ENCODE assay signal across 9 cellular contexts in the genomic region with DNA sequence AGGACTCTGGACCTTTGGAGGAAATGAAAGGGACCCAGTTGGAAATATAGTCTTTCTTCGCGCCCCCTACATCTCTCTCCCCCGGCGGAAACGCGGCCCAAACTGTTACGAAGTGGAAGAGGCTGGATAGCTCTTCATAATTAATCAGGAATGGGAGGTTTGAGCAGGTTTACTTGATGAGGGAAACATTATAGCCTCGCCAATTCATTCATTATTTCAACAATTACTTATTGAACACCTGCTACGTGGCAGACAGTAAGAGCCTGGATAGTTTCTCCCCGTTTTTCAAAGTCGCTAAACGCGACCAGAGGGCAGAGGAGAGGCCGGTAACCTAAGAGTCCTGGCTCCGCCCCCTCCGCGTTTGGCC. TPM values are rescaled to one million over a fixed set of nuclear protein-coding genes. Genes with fewer than 3 reads are reported as not detected.
A peak's percentile ranks its signal among the peaks of the same experiment; 100 is the strongest.
DNase-seq lines count a peak whose midpoint lies in the region; ATAC-seq, FAIRE-seq and TF ChIP-seq lines count a peak whose summit lies in the region.
"Had no signal": no experiment of that assay in that cellular context is flagged by ENCODE, and none has a peak within 500 bp of the region (broad histone marks: within the 10 kb centered on the region; RNA-seq: fewer than 3 reads in every experiment).

No MANE protein-coding gene starts in this region.

- no peak for TF ChIP-seq POLR2A in GM12892 (IDR thresholded peaks at IDR 0.05; ENCODE audit: low read depth, low read length)

- DNase-seq in GM12892 (ENCODE audit: insufficient read length), result peak; percentile 86
- DNase-seq in activated B cell treated with CpG ODN at 0.5 μM for 24 hours, result no peak
- DNase-seq in right atrium auricular region (ENCODE audit: low spot score), result no peak
- DNase-seq in small intestine, result peak; percentile 91
- no peak for DNase-seq in stimulated activated naive CD4-positive, alpha-beta T cell treated with Interleukin-2 at 50 U/mL for 16 hours (lab: John Stamatoyannopoulos, UW)
- DNase-seq in effector CD4-positive, alpha-beta T cell, result no peak

- FAIRE-seq in GM12892 (lab: Jason Lieb, UNC) (no peak), small intestine (lab: Jason Lieb, UNC) (no peak)

- no peaks in the 10 kb centered on the region for H3K9me3 Mint-ChIP-seq in activated B cell treated with CpG ODN at 0.5 μM for 24 hours

- H3K27me3 Mint-ChIP-seq in activated B cell treated with CpG ODN at 0.5 μM for 24 hours, result peaks cover 23% of the 10 kb centered on the region

- peaks cover 0 to 3% of the 10 kb centered on the region in 2 donors for H3K27me3 ChIP-seq in right atrium auricular region
- peaks cover 0 to 2% of the 10 kb centered on the region in 2 donors for H3K27me3 ChIP-seq in small intestine (ENCODE audit: control insufficient read depth in 2 of 2, insufficient read depth in 2 of 2, low read length in 2 of 2)

- intact Hi-C loops in activated B cell treated with CpG ODN at 0.5 μM for 24 hours (cut with micrococcal nuclease), result loop anchor here (1.0 to 2.0 kb wide), 4 partner anchors 9 to 300 kb away; a partner anchor contains a TSS

- 0% methylated on average over 17 of the region's 17 CpGs for WGBS in small intestine, 3 donors

- H3K4me1 ChIP-seq in right atrium auricular region (peaks cover 0 to 41% of the 10 kb centered on the region in 2 donors), small intestine (ENCODE audit: control insufficient read depth in 2 of 2, insufficient read depth in 1 of 2, low read depth in 1 of 2, low read length in 1 of 2) (peaks cover 4 to 5% of the 10 kb centered on the region in 2 donors)

- peaks cover 20% of the 10 kb centered on the region for H3K36me3 Mint-ChIP-seq in activated B cell treated with CpG ODN at 0.5 μM for 24 hours (ENCODE audit: low read depth)

- H3K9me3 ChIP-seq in right atrium auricular region, result no peaks in the 10 kb centered on the region
- H3K9me3 ChIP-seq in small intestine (ENCODE audit: control insufficient read depth, low read depth), result no peaks in the 10 kb centered on the region

- H3K27ac ChIP-seq in right atrium auricular region (peak overlapping the region; percentile 85 to 89), small intestine (ENCODE audit: low read depth in 1 of 2, low read length in 1 of 2) (peak overlapping the region; percentile 65 to 92)

- H3K4me3 ChIP-seq in right atrium auricular region, result peak overlapping the region; percentile 71 to 94
- H3K4me3 ChIP-seq in small intestine (ENCODE audit: low read depth in 1 of 2, low read length in 2 of 2), result peak overlapping the region; percentile 75 to 82

- ATAC-seq in HG02840 (IDR thresholded peaks at IDR 0.05; ENCODE audit: low FRiP score, unreplicated experiment), result peak; percentile 50
- ATAC-seq in activated B cell treated with CpG ODN at 0.5 μM for 24 hours (ENCODE audit: low read depth), result peak; percentile 73
- ATAC-seq in GM18520 (IDR thresholded peaks at IDR 0.05; ENCODE audit: unreplicated experiment), result no peak

- peaks cover 8% of the 10 kb centered on the region for H3K36me3 ChIP-seq in right atrium auricular region
- H3K36me3 ChIP-seq in small intestine (ENCODE audit: control insufficient read depth in 2 of 2, insufficient read depth in 2 of 2, low read length in 2 of 2), result peaks cover 0 to 4% of the 10 kb centered on the region in 2 donors

- peak overlapping the region; percentile 95 for H3K27ac Mint-ChIP-seq in activated B cell treated with CpG ODN at 0.5 μM for 24 hours

- H3K4me3 Mint-ChIP-seq in activated B cell treated with CpG ODN at 0.5 μM for 24 hours, result peak overlapping the region; percentile 98

- TF ChIP-seq CTCF in activated B cell treated with CpG ODN at 0.5 μM for 24 hours (IDR thresholded peaks at IDR 0.05) (no peak), right atrium auricular region (IDR thresholded peaks at IDR 0.05) (no peak)

- H3K4me1 Mint-ChIP-seq in activated B cell treated with CpG ODN at 0.5 μM for 24 hours, result peaks cover 43% of the 10 kb centered on the region

- CTCF ChIA-PET in activated B cell treated with CpG ODN at 0.5 μM for 24 hours (lab: Charles Lee), result interaction anchor here (1.1 to 5.2 kb wide), 7 partner anchors 12 to 190 kb away, joined by 5 to 40 read pairs (median 24); a partner anchor contains a TSS

- POLR2A ChIA-PET in activated B cell treated with CpG ODN at 0.5 μM for 24 hours (lab: Charles Lee), result interaction anchor here (0.6 to 6.2 kb wide), 18 partner anchors 9 to 256 kb away, joined by 3 to 305 read pairs (median 7); a partner anchor contains a TSS

RNA-seq across cellular contexts. Expression of a gene that starts 0.2 kb away (rescaled TPM):
- polyA plus RNA-seq in GM12892 (2012; ENCODE audit: missing spikeins), result 0.66 TPM
- total RNA-seq in activated B cell treated with CpG ODN at 0.5 μM for 24 hours (15.7 and 18.9 TPM in 2 replicates), right atrium auricular region (10 to 100 TPM; 16.6 to 21.3 TPM)
- polyA plus RNA-seq in small intestine, result 10 to 100 TPM; 34.1 to 47.0 (median 35.1) TPM

RNA-seq across cellular contexts. Expression of a gene that starts 1.8 kb away (rescaled TPM):
- 2.0 TPM for polyA plus RNA-seq in GM12892 (2012; ENCODE audit: missing spikeins)
- total RNA-seq in activated B cell treated with CpG ODN at 0.5 μM for 24 hours (1.4 and 1.5 TPM in 2 replicates), right atrium auricular region (1 to 10 TPM; 2.2 to 9.7 TPM)
- polyA plus RNA-seq in small intestine, result 1 to 10 TPM; 1.1 to 4.4 (median 1.4) TPM

RNA-seq across cellular contexts. Expression of a gene that starts 11.9 kb away (rescaled TPM):
- polyA plus RNA-seq in GM12892 (2012; ENCODE audit: missing spikeins), result 66.9 TPM
- 43.7 and 46.0 TPM in 2 replicates for total RNA-seq in activated B cell treated with CpG ODN at 0.5 μM for 24 hours
- total RNA-seq in right atrium auricular region, result 10 to 100 TPM; 79.1 to 87.1 TPM
- 10 to 100 TPM; 23.3 to 43.8 (median 25.7) TPM for polyA plus RNA-seq in small intestine

RNA-seq across cellular contexts. Expression of a gene that starts 24.9 kb away (rescaled TPM):
- 120 TPM for polyA plus RNA-seq in GM12892 (2012; ENCODE audit: missing spikeins)
- total RNA-seq in activated B cell treated with CpG ODN at 0.5 μM for 24 hours (550 and 622 TPM in 2 replicates), right atrium auricular region (10 to 100 TPM in 1 of 2 donors, 1 to 10 TPM in 1; 7.3 to 15.6 TPM)
- polyA plus RNA-seq in small intestine, result 10 to 100 TPM; 13.5 to 16.5 (median 14.6) TPM

RNA-seq across cellular contexts. Expression of a gene that starts 30.9 kb away (rescaled TPM):
- 0.30 TPM for polyA plus RNA-seq in GM12892 (2012; ENCODE audit: missing spikeins)
- total RNA-seq in activated B cell treated with CpG ODN at 0.5 μM for 24 hours, result 0.35 and 0.51 TPM in 2 replicates
- total RNA-seq in right atrium auricular region, result not detected
- polyA plus RNA-seq in small intestine, result under 1 TPM in 1 of 3 donors, not detected in 2; 0.61 TPM
- total RNA-seq: subcutaneous adipose tissue had no signal

Comparison
In these comparisons a context has a peak if more than half of its experiments do, and no peak if none do; other contexts are left out.
1. DNase-seq: peak in GM12892 (single experiment) and small intestine (single experiment); none in activated B cell treated with CpG ODN at 0.5 μM for 24 hours (single experiment), right atrium auricular region (single experiment), stimulated activated naive CD4-positive, alpha-beta T cell treated with Interleukin-2 at 50 U/mL for 16 hours (single experiment) and effector CD4-positive, alpha-beta T cell (single experiment).